18 cellular contexts compared by ENCODE assay signal in the genomic region with DNA sequence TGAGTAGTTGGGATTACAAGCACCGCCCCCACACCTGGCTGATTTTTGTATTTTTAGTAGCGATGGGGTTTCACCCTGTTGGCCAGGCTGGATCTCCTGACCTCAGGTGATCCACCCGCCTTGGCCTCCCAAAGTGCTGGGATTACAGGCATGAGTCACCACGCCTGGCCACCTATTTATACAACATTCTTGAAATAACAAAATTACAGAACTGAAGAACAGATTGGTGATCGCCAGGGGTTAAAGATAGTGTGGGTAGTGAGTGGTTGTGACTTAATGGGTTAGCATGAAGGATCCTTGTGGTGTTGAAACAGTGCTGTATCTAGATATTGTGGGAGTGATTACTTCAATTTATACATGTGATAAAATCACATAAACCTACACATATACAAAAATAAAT. TPM values are rescaled to one million over a fixed set of nuclear protein-coding genes. Genes with fewer than 3 reads are reported as not detected.
DNase-seq lines count a peak whose midpoint lies in the region; FAIRE-seq and TF ChIP-seq lines count a peak whose summit lies in the region.
"Had no signal": no experiment of that assay in that cellular context is flagged by ENCODE, and none has a peak within 500 bp of the region (broad histone marks: within the 10 kb centered on the region; RNA-seq: fewer than 3 reads in every experiment).

No MANE protein-coding gene starts in this region.

- no peak overlapping the region for H3K4ac ChIP-seq in mesendoderm (ENCODE audit: low read depth, low read length)

- H4K8ac ChIP-seq in mesendoderm (ENCODE audit: low read depth, low read length): no peak overlapping the region

- H3K4me1 Mint-ChIP-seq in astrocyte (ENCODE audit: low read depth, unreplicated experiment) (peaks cover 2% of the 10 kb centered on the region), Calu3 (ENCODE audit: low read depth, unreplicated experiment) (peaks cover 26% of the 10 kb centered on the region)
- peaks cover 0 to 3% (median under 1%) of the 10 kb centered on the region in 4 donors for H3K4me1 Mint-ChIP-seq in CD4-positive, alpha-beta memory T cell

- H3K9me3 Mint-ChIP-seq in astrocyte (ENCODE audit: unreplicated experiment) (peaks cover 4% of the 10 kb centered on the region), Calu3 (ENCODE audit: low read depth, unreplicated experiment) (no peaks in the 10 kb centered on the region)
- H3K9me3 Mint-ChIP-seq in CD4-positive, alpha-beta memory T cell: no peaks in the 10 kb centered on the region
- H3K9me3 Mint-ChIP-seq: T-cell had no signal

- TF ChIP-seq CTCF in astrocyte (IDR thresholded peaks at IDR 0.05; ENCODE audit: insufficient read depth, low read depth, low read length): no peak
- no peak for TF ChIP-seq CTCF in GM13977 (IDR thresholded peaks at IDR 0.05; ENCODE audit: extremely low read depth, insufficient read depth, missing control alignments)
- no peak for TF ChIP-seq CTCF in Calu3 (IDR thresholded peaks at IDR 0.05; ENCODE audit: unreplicated experiment)

- no peak overlapping the region for H2BK15ac ChIP-seq in mesendoderm (replicated peaks; ENCODE audit: low read depth)

- no peaks in the 10 kb centered on the region for H3K9me3 ChIP-seq in astrocyte (ENCODE audit: insufficient read depth, low read depth, low read length)
- H3K9me3 ChIP-seq in CD4-positive, alpha-beta memory T cell (ENCODE audit: control insufficient read depth in 1 of 2, low read length in 2 of 2): no peaks in the 10 kb centered on the region

- H3K36me3 ChIP-seq in astrocyte (ENCODE audit: insufficient read depth, low read length): no peaks in the 10 kb centered on the region
- no peaks in the 10 kb centered on the region for H3K36me3 ChIP-seq in mesendoderm (ENCODE audit: control insufficient read depth, insufficient read depth, low read length)
- no peaks in the 10 kb centered on the region for H3K36me3 ChIP-seq in CD4-positive, alpha-beta memory T cell (ENCODE audit: insufficient read depth, low read length)

- no peaks in the 10 kb centered on the region for H3K36me3 Mint-ChIP-seq in astrocyte (ENCODE audit: low read depth, unreplicated experiment)
- H3K36me3 Mint-ChIP-seq in Calu3 (ENCODE audit: insufficient read depth, unreplicated experiment): no peaks in the 10 kb centered on the region
- no peaks in the 10 kb centered on the region for H3K36me3 Mint-ChIP-seq in CD4-positive, alpha-beta memory T cell
- H3K36me3 Mint-ChIP-seq: T-cell had no signal

- H2AK5ac ChIP-seq in mesendoderm (ENCODE audit: low read length): no peak overlapping the region

- no peak for FAIRE-seq in astrocyte (lab: Jason Lieb, UNC)
- FAIRE-seq: GM12878, H1, HTR-8/SVneo had no signal

- H4K5ac ChIP-seq in mesendoderm (ENCODE audit: low read length): no peak overlapping the region

- no peaks in the 10 kb centered on the region for H3K27me3 Mint-ChIP-seq in astrocyte (ENCODE audit: low read depth, unreplicated experiment)
- H3K27me3 Mint-ChIP-seq in Calu3 (ENCODE audit: unreplicated experiment): no peaks in the 10 kb centered on the region
- H3K27me3 Mint-ChIP-seq in CD4-positive, alpha-beta memory T cell: peaks cover 0 to 3% of the 10 kb centered on the region in 2 donors

- H2BK5ac ChIP-seq in mesendoderm (ENCODE audit: low read length): no peak overlapping the region

- POLR2A ChIA-PET in CD4-positive, alpha-beta memory T cell (lab: Charles Lee; ENCODE audit: partially characterized antibody): no interaction called here

- peak; percentile 13 for DNase-seq in Daoy (ENCODE audit: low read depth)
- DNase-seq in HT1080 (ENCODE audit: low read depth): peak; percentile 36
- peak; percentile 33 for DNase-seq in astrocyte (ENCODE audit: low read depth)
- DNase-seq in mesendoderm: peak; percentile 45
- no peak for DNase-seq in GM13977 (ENCODE audit: low spot score)
- DNase-seq in Calu3: no peak
- no peak for DNase-seq in NCI-H2196 treated with DMSO at 0.1 percent for 48 hours (lab: John Stamatoyannopoulos, UW; ENCODE audit: unreplicated experiment)
- no peak for DNase-seq in CD4-positive, alpha-beta memory T cell
- DNase-seq: GDM1, NCI-H1417 treated with DMSO at 0.1 percent for 48 hours, NCI-H1930, T-cell had no signal

- no peak overlapping the region for H2BK120ac ChIP-seq in mesendoderm (ENCODE audit: low read depth, low read length)

- H3K4me3 Mint-ChIP-seq in astrocyte (ENCODE audit: unreplicated experiment) (no peak overlapping the region), Calu3 (ENCODE audit: low read depth, unreplicated experiment) (no peak overlapping the region)
- H3K4me3 Mint-ChIP-seq in CD4-positive, alpha-beta memory T cell: no peak overlapping the region
- H3K4me3 Mint-ChIP-seq: T-cell had no signal

- H3K27me3 ChIP-seq in astrocyte (ENCODE audit: insufficient read depth, low read length) (no peaks in the 10 kb centered on the region), mesendoderm (ENCODE audit: insufficient read depth, low read length, poor library complexity) (no peaks in the 10 kb centered on the region)
- H3K27me3 ChIP-seq in CD4-positive, alpha-beta memory T cell (ENCODE audit: insufficient read depth, low read length): no peaks in the 10 kb centered on the region

- CTCF ChIA-PET in Calu3 (lab: Charles Lee): interaction anchor here (0.9 kb wide), 1 partner anchor 7 kb away, joined by 3 read pairs; the partner anchor contains the start of gene GLIPR1L1
- CTCF ChIA-PET in CD4-positive, alpha-beta memory T cell (lab: Charles Lee; ENCODE audit: partially characterized antibody): no interaction called here

- no peaks in the 10 kb centered on the region for H4K20me1 ChIP-seq in astrocyte (ENCODE audit: insufficient read depth, low read length)

- no peak overlapping the region for H3K18ac ChIP-seq in mesendoderm (ENCODE audit: low read length)

- no peak overlapping the region for H2AFZ ChIP-seq in astrocyte (ENCODE audit: low read depth, low read length)

- no CpG with 5 or more reads among the region's 5 CpGs for whole genome bisulfite sequencing in mesendoderm (ENCODE audit: extremely low coverage, insufficient coverage, low lambda C conversion rate)

- in situ Hi-C loops in GM13977 (cut with MboI; ENCODE audit: low pct_unique_long_range_greater_than_20kb, low sequenced_read_pairs, unreplicated experiment): loop anchor here (25.0 kb wide), 1 partner anchor 695 kb away; the partner anchor contains the start of gene PHLDA1

- no peak overlapping the region for H3K27ac Mint-ChIP-seq in astrocyte (ENCODE audit: unreplicated experiment)
- H3K27ac Mint-ChIP-seq in Calu3 (ENCODE audit: unreplicated experiment): no peak overlapping the region
- H3K27ac Mint-ChIP-seq in CD4-positive, alpha-beta memory T cell: no peak overlapping the region
- H3K27ac Mint-ChIP-seq: T-cell had no signal

- no TSS peak for BruUV-seq in Calu3 (replicated peaks; lab: Mats Ljungman, UMichigan)

- intact Hi-C loops in Calu3 (cut with micrococcal nuclease; ENCODE audit: unreplicated experiment): no loop called here
- intact Hi-C loops in CD4-positive, alpha-beta memory T cell (cut with micrococcal nuclease): no loop called here

- no peaks in the 10 kb centered on the region for H3K4me1 ChIP-seq in astrocyte (ENCODE audit: insufficient read depth, low read length)
- no peaks in the 10 kb centered on the region for H3K4me1 ChIP-seq in mesendoderm (ENCODE audit: control insufficient read depth, low read depth, low read length)
- H3K4me1 ChIP-seq in CD4-positive, alpha-beta memory T cell (ENCODE audit: insufficient read depth, low read length): no peaks in the 10 kb centered on the region

- H3K9ac ChIP-seq in astrocyte (ENCODE audit: low read length) (no peak overlapping the region), mesendoderm (ENCODE audit: low read length) (no peak overlapping the region)

- H3K27ac ChIP-seq in astrocyte (ENCODE audit: low read depth, low read length): no peak overlapping the region
- H3K27ac ChIP-seq in mesendoderm (ENCODE audit: low read depth, low read length): no peak overlapping the region
- H3K27ac ChIP-seq in CD4-positive, alpha-beta memory T cell (ENCODE audit: low read depth, low read length): no peak overlapping the region
- H3K27ac ChIP-seq: C4-2B, SK-N-MC had no signal

- H3K56ac ChIP-seq in mesendoderm (ENCODE audit: low read length): no peak overlapping the region

- H3K4me3 ChIP-seq in astrocyte (ENCODE audit: insufficient read depth, low read depth, low read length) (no peak overlapping the region), mesendoderm (ENCODE audit: low read length) (no peak overlapping the region)
- H3K4me3 ChIP-seq in CD4-positive, alpha-beta memory T cell (ENCODE audit: low read length in 2 of 2): no peak overlapping the region
- H3K4me3 ChIP-seq: GM12878, SK-N-MC had no signal

- H3K79me2 ChIP-seq in astrocyte (ENCODE audit: insufficient read depth, low read length): no peaks in the 10 kb centered on the region
- H3K79me2 ChIP-seq in mesendoderm (ENCODE audit: control insufficient read depth, insufficient read depth, low read length): no peaks in the 10 kb centered on the region

- H3K23ac ChIP-seq in mesendoderm (ENCODE audit: low read length): no peak overlapping the region

- H3K79me1 ChIP-seq in mesendoderm (ENCODE audit: low read length): no peaks in the 10 kb centered on the region

- H3K4me2 ChIP-seq in astrocyte (ENCODE audit: low read length): no peak overlapping the region
- H3K4me2 ChIP-seq in mesendoderm (ENCODE audit: low read length): no peak overlapping the region

RNA-seq across cellular contexts. Expression of gene GLIPR1L1, which starts 7.4 kb away (rescaled TPM):
- not detected in 2 replicates for total RNA-seq in Daoy (2014; rRNA removed; shearing (Covaris generic))
- total RNA-seq in HT1080 (2014; rRNA removed; shearing (Covaris generic)): not detected in 2 replicates
- not detected in 2 replicates for polyA plus RNA-seq in HT1080 (2015; cell fraction: cytosol; rRNA removed)
- not detected in 2 replicates for polyA plus RNA-seq in HT1080 (2015; cell fraction: nucleus; rRNA removed)
- total RNA-seq in astrocyte (not detected in 2 replicates), Calu3 (2022) (not detected in 2 replicates)
- 162 TPM for polyA plus RNA-seq in mesendoderm (2013, experiment 1 of 2)
- polyA plus RNA-seq in mesendoderm (2013, experiment 2 of 2): 157 TPM
- not detected for total RNA-seq in CD4-positive, alpha-beta memory T cell
- not detected for polyA plus RNA-seq in CD4-positive, alpha-beta memory T cell
- total RNA-seq: GM12878, NCI-H460, T-cell had no signal

RNA-seq across cellular contexts. Expression of gene CAPS2, which starts 11.7 kb away (rescaled TPM):
- 1.3 and 3.5 TPM in 2 replicates for total RNA-seq in Daoy (2014; rRNA removed; shearing (Covaris generic))
- total RNA-seq in HT1080 (2014; rRNA removed; shearing (Covaris generic)): 1.1 and 3.4 TPM in 2 replicates
- 1.4 and 2.4 TPM in 2 replicates for polyA plus RNA-seq in HT1080 (2015; cell fraction: cytosol; rRNA removed)
- polyA plus RNA-seq in HT1080 (2015; cell fraction: nucleus; rRNA removed): 2.3 and 3.4 TPM in 2 replicates
- 3.1 and 3.3 TPM in 2 replicates for total RNA-seq in astrocyte
- polyA plus RNA-seq in mesendoderm (2013, experiment 1 of 2): 1.9 TPM
- 1.4 TPM for polyA plus RNA-seq in mesendoderm (2013, experiment 2 of 2)
- 11.8 and 12.1 TPM in 2 replicates for total RNA-seq in Calu3 (2022)
- 1 to 10 TPM; 5.8 to 6.2 TPM for total RNA-seq in CD4-positive, alpha-beta memory T cell
- polyA plus RNA-seq in CD4-positive, alpha-beta memory T cell: 1 to 10 TPM; 1.5 to 2.4 TPM

RNA-seq across cellular contexts. Expression of gene GLIPR1L2, which starts 49.0 kb away (rescaled TPM):
- total RNA-seq in Daoy (2014; rRNA removed; shearing (Covaris generic)): 1.8 TPM in 1 of 2 replicates, not detected in the other
- 0.10 and 0.63 TPM in 2 replicates for total RNA-seq in HT1080 (2014; rRNA removed; shearing (Covaris generic))
- polyA plus RNA-seq in HT1080 (2015; cell fraction: cytosol; rRNA removed): 0.18 and 0.19 TPM in 2 replicates
- 0.08 and 0.29 TPM in 2 replicates for polyA plus RNA-seq in HT1080 (2015; cell fraction: nucleus; rRNA removed)
- total RNA-seq in astrocyte (0.14 and 0.25 TPM in 2 replicates), Calu3 (2022) (0.76 TPM in 1 of 2 replicates, not detected in the other)
- polyA plus RNA-seq in mesendoderm (2013, experiment 1 of 2): 0.14 TPM
- 0.14 TPM for polyA plus RNA-seq in mesendoderm (2013, experiment 2 of 2)
- under 1 TPM; 0.47 to 0.55 TPM for total RNA-seq in CD4-positive, alpha-beta memory T cell
- 1 to 10 TPM; 1.7 to 2.5 TPM for polyA plus RNA-seq in CD4-positive, alpha-beta memory T cell
- total RNA-seq: H1 had no signal

Comparison
In these comparisons a context has a peak if more than half of its experiments do, and no peak if none do; other contexts are left out.
1. DNase-seq: peak in Daoy (single experiment), HT1080 (single experiment), astrocyte (single experiment) and mesendoderm (single experiment); none in GM13977 (single experiment), Calu3 (single experiment), NCI-H2196 treated with DMSO at 0.1 percent for 48 hours (single experiment) and CD4-positive, alpha-beta memory T cell (0 of 5).